Comparison of ENCODE assay signal across 2 cellular contexts in the genomic region with DNA sequence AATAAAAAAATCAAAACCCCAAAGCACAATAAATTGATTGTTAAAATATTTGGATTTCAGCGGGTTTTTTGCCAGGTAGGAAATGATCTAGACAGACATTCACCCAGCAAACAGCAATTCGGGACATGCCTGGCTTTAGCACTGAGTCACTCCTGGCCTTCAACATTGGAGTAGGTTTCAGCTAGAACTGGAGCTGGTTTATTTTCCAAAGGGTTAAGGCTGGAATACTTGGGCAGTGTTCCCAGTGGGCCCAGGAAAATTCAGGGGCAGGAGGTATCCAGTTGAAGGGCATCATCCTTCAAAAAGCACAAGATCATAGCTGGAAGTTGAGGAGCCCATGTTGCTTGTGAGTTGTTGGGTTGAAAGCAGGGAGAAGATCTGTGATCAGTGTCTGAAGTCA.
TF ChIP-seq lines count a peak whose summit lies in the region.

No MANE protein-coding gene starts in this region.

TF ChIP-seq in A549, 52 proteins besides CTCF, POLR2A, EP300 and RAD21:
- TF ChIP-seq, protein P1, sequence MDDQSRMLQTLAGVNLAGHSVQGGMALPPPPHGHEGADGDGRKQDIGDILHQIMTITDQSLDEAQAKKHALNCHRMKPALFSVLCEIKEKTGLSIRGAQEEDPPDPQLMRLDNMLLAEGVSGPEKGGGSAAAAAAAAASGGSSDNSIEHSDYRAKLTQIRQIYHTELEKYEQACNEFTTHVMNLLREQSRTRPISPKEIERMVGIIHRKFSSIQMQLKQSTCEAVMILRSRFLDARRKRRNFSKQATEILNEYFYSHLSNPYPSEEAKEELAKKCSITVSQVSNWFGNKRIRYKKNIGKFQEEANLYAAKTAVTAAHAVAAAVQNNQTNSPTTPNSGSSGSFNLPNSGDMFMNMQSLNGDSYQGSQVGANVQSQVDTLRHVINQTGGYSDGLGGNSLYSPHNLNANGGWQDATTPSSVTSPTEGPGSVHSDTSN (IDR thresholded peaks at IDR 0.05) = no peak
- TF ChIP-seq CEBPB (IDR thresholded peaks at IDR 0.05) (no peak), NFE2L2 (conservative IDR thresholded peaks at IDR 0.05; ENCODE audit: low read length) (no peak), CHD4 (IDR thresholded peaks at IDR 0.05; ENCODE audit: borderline replicate concordance) (no peak), MAZ (IDR thresholded peaks at IDR 0.05; ENCODE audit: borderline replicate concordance, low read depth, low read length) (no peak), HOXA7 (CRISPR knock-in tag; IDR thresholded peaks at IDR 0.05) (no peak), NR3C1 (IDR thresholded peaks at IDR 0.05) (no peak)
- TF ChIP-seq, protein P2, sequence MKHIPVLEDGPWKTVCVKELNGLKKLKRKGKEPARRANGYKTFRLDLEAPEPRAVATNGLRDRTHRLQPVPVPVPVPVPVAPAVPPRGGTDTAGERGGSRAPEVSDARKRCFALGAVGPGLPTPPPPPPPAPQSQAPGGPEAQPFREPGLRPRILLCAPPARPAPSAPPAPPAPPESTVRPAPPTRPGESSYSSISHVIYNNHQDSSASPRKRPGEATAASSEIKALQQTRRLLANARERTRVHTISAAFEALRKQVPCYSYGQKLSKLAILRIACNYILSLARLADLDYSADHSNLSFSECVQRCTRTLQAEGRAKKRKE (CRISPR knock-in tag; IDR thresholded peaks at IDR 0.05; ENCODE audit: low read depth) = no peak

TF ChIP-seq in H1, 55 proteins besides CTCF, POLR2A, EP300 and RAD21:
- TF ChIP-seq, protein P3, sequence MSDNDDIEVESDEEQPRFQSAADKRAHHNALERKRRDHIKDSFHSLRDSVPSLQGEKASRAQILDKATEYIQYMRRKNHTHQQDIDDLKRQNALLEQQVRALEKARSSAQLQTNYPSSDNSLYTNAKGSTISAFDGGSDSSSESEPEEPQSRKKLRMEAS (IDR thresholded peaks at IDR 0.05) = no peak
- TF ChIP-seq MAFK (IDR thresholded peaks at IDR 0.05; ENCODE audit: low read depth, low read length) (no peak), CHD2 (IDR thresholded peaks at IDR 0.05; ENCODE audit: low read length) (no peak), SP4 (IDR thresholded peaks at IDR 0.05; ENCODE audit: low read length) (no peak), POU5F1 (IDR thresholded peaks at IDR 0.05; ENCODE audit: low read depth, low read length) (no peak), GABPA (IDR thresholded peaks at IDR 0.05; ENCODE audit: borderline replicate concordance, insufficient read depth, low read length) (no peak), SIN3A (conservative IDR thresholded peaks at IDR 0.05 in 1 of 2, IDR thresholded peaks at IDR 0.05 in 1 of 2; ENCODE audit: low read depth in 1 of 2, low read length in 2 of 2) (no peak), RBBP5 (IDR thresholded peaks at IDR 0.05; ENCODE audit: borderline replicate concordance, low read depth, low read length) (no peak), TCF12 (IDR thresholded peaks at IDR 0.05; ENCODE audit: low read depth, low read length) (no peak)
TF ChIP-seq in H1: peak in this region for 0.
